In the genomic region with DNA sequence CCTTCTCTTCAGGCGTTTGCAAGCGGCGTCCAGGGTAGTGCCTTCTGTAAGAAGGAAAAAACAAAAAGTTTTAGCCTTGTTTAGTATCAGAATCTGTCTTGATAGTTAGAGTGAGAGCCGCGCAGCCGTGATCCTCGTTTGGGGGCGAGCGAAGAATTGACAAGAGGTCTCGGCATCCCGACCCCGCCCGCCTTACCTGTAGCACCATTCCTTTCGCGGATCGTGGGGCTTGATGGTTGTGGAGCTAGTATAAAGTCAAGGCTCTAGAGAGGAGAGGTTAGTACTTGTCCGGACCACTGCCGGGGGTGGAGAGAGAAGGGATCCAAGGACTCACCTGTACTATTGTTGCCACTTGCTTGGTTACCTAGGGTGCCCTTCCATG, we compare ENCODE assay signal across 8 cellular contexts. TPM values are rescaled to one million over a fixed set of nuclear protein-coding genes. Genes with fewer than 3 reads are reported as not detected.
A peak's percentile ranks its signal among the peaks of the same experiment; 100 is the strongest.
DNase-seq lines count a peak whose midpoint lies in the region; ATAC-seq, FAIRE-seq and TF ChIP-seq lines count a peak whose summit lies in the region.

No MANE protein-coding gene starts in this region.

- H3K36me3 Mint-ChIP-seq in activated B cell treated with CpG ODN at 0.5 μM for 24 hours (ENCODE audit: low read depth): peaks cover 29% of the 10 kb centered on the region

- H3K36me3 ChIP-seq in H1 (ENCODE audit: control insufficient read depth in 2 of 4, insufficient read depth in 4 of 4, low read length in 3 of 4): no peaks in the 10 kb centered on the region; a peak in 1 of 8 replicates
- no peaks in the 10 kb centered on the region for H3K36me3 ChIP-seq in muscle layer of duodenum (ENCODE audit: control insufficient read depth in 1 of 2, insufficient read depth in 2 of 2, low read length in 2 of 2)
- no peaks in the 10 kb centered on the region for H3K36me3 ChIP-seq in thyroid gland

- peaks cover 0 to 48% of the 10 kb centered on the region in 2 experiments; a peak in 2 of 4 replicates for H3K79me2 ChIP-seq in H1 (ENCODE audit: control insufficient read depth in 1 of 2, insufficient read depth in 2 of 2, low read length in 2 of 2)

- H3K14ac ChIP-seq in H1 (ENCODE audit: insufficient read length): no peak overlapping the region

- H3K18ac ChIP-seq in H1 (ENCODE audit: extremely low read depth, low read length): 0 out of 2 replicates have a peak overlapping the region, but pooled peaks have one; percentile 64

- peak overlapping the region; percentile 76; the same call in 1 of the 2 replicates for H2BK5ac ChIP-seq in H1 (ENCODE audit: low read depth, low read length)

- no peak for TF ChIP-seq RAD21 in H1 (IDR thresholded peaks at IDR 0.05 in 1 of 2, conservative IDR thresholded peaks at IDR 0.05 in 1 of 2; ENCODE audit: low read depth in 2 of 2, low read length in 2 of 2)

- H3K27ac Mint-ChIP-seq in activated B cell treated with CpG ODN at 0.5 μM for 24 hours: peak overlapping the region; percentile 96

- H3K23ac ChIP-seq in H1 (ENCODE audit: insufficient read length): no peak overlapping the region

- no peak overlapping the region for H4K5ac ChIP-seq in H1 (ENCODE audit: insufficient read length, low read depth, low read length)

- WGBS in H1 (ENCODE audit: extremely low coverage in 1 of 2, insufficient coverage in 1 of 2, insufficient read length in 1 of 2, insufficient replicate concordance in 2 of 2, low coverage in 1 of 2, low lambda C conversion rate in 2 of 2, missing lambda C conversion rate in 1 of 2), 2 experiments: 1% methylated on average over 18 of the region's 18 CpGs; no CpG with 5 or more reads in 1 of the 2 experiments
- WGBS in thyroid gland, 2 donors: 0% methylated on average over 17 to 18 of the region's 18 CpGs

- H2BK15ac ChIP-seq in H1 (ENCODE audit: low read length): no peak overlapping the region

- peaks cover 30% of the 10 kb centered on the region for H3K4me1 Mint-ChIP-seq in activated B cell treated with CpG ODN at 0.5 μM for 24 hours

- H3K56ac ChIP-seq in H1 (replicated peaks; ENCODE audit: insufficient read length, low read depth, low read length): no peak overlapping the region

- H3K4me1 ChIP-seq in H1 (replicated peaks in 1 of 4; ENCODE audit: control insufficient read depth in 3 of 4, insufficient read depth in 4 of 4, low read length in 3 of 4): peaks cover 0 to 18% (median 8%) of the 10 kb centered on the region in 4 experiments; a peak in 5 of 7 replicates
- peaks cover 0 to 5% of the 10 kb centered on the region in 2 donors for H3K4me1 ChIP-seq in muscle layer of duodenum (ENCODE audit: control insufficient read depth in 1 of 2, insufficient read depth in 2 of 2, low read length in 2 of 2)
- H3K4me1 ChIP-seq in thyroid gland: peaks cover 0 to 6% of the 10 kb centered on the region in 2 donors

- H4K20me1 ChIP-seq in H1 (replicated peaks in 1 of 2; ENCODE audit: control insufficient read depth in 1 of 2, insufficient read depth in 2 of 2, low read length in 2 of 2): no peaks in the 10 kb centered on the region

- ATAC-seq in activated CD4-positive, CD25-positive, alpha-beta regulatory T cell treated with anti-CD3 and anti-CD28 coated beads, Interleukin-2, amount 50 U/mL, for 24 hours: no peak
- ATAC-seq in HG03571 (IDR thresholded peaks at IDR 0.05; ENCODE audit: unreplicated experiment): peak; percentile 1
- ATAC-seq in activated B cell treated with CpG ODN at 0.5 μM for 24 hours (ENCODE audit: low read depth): no peak

- no peak overlapping the region for H2BK12ac ChIP-seq in H1 (ENCODE audit: low read depth, low read length)

- CTCF ChIA-PET in activated B cell treated with CpG ODN at 0.5 μM for 24 hours (lab: Charles Lee) (no interaction called here), H1 (lab: Charles Lee; ENCODE audit: partially characterized antibody) (interaction anchor here (0.6 to 0.9 kb wide), 3 partner anchors 810 to 1205 kb away, joined by 3 to 4 read pairs (median 3); no protein-coding TSS in a partner anchor)

- H3K27me3 ChIP-seq in H1 (replicated peaks in 1 of 4; ENCODE audit: control insufficient read depth in 3 of 4, extremely low read depth in 1 of 4, insufficient read depth in 3 of 4, low read length in 3 of 4): no peaks in the 10 kb centered on the region
- H3K27me3 ChIP-seq in muscle layer of duodenum (ENCODE audit: low read depth, low read length): no peaks in the 10 kb centered on the region
- H3K27me3 ChIP-seq in thyroid gland: no peaks in the 10 kb centered on the region

- no peak overlapping the region for H2BK20ac ChIP-seq in H1 (ENCODE audit: low read length)

- H2AK5ac ChIP-seq in H1 (ENCODE audit: low read depth, low read length): no peak overlapping the region

- H3K27ac ChIP-seq in H1 (ENCODE audit: low read depth, low read length) (peak overlapping the region; percentile 50; the same call in 1 of the 2 replicates), muscle layer of duodenum (ENCODE audit: low read length) (peak overlapping the region; percentile 48), thyroid gland (peak overlapping the region; percentile 2 to 75 (median 52))

- peak overlapping the region; percentile 67 to 94 (median 82) for H3K9ac ChIP-seq in H1 (replicated peaks in 1 of 4; ENCODE audit: extremely low read depth in 1 of 4, low read depth in 3 of 4, low read length in 3 of 4)

- peak in 3 of 4 experiments; percentile 11 to 23 (median 20) for DNase-seq in activated CD4-positive, CD25-positive, alpha-beta regulatory T cell (lab: John Stamatoyannopoulos, UW)
- DNase-seq in activated B cell treated with CpG ODN at 0.5 μM for 24 hours: no peak
- no peak for DNase-seq in H1 (ENCODE audit: low read depth in 1 of 2, low spot score in 2 of 2)
- DNase-seq in thyroid gland: peak; percentile 21 to 40
- no peak for DNase-seq in NOMO-1 (lab: John Stamatoyannopoulos, UW; ENCODE audit: unreplicated experiment in 2 of 2)

- H3K4me2 ChIP-seq in H1 (ENCODE audit: insufficient read depth in 1 of 2, low read depth in 2 of 2, low read length in 2 of 2): peak overlapping the region; percentile 67 to 85

- peak overlapping the region; percentile 95 for H2AFZ ChIP-seq in H1 (ENCODE audit: low read length)

- H3K79me1 ChIP-seq in H1 (ENCODE audit: low read depth, low read length): no peaks in the 10 kb centered on the region

- H4K91ac ChIP-seq in H1 (replicated peaks; ENCODE audit: insufficient read length, low read length): no peak overlapping the region

- H3K9me3 ChIP-seq in H1 (ENCODE audit: insufficient read depth in 2 of 2, low read depth in 1 of 2, low read length in 1 of 2): no peaks in the 10 kb centered on the region
- no peaks in the 10 kb centered on the region for H3K9me3 ChIP-seq in muscle layer of duodenum (ENCODE audit: control insufficient read depth in 1 of 2, low read length in 2 of 2)
- H3K9me3 ChIP-seq in thyroid gland: no peaks in the 10 kb centered on the region

- peaks cover 4% of the 10 kb centered on the region; the same call in 1 of the 2 replicates for H3K23me2 ChIP-seq in H1 (ENCODE audit: low read depth, low read length)

- no peaks in the 10 kb centered on the region for H3K9me3 Mint-ChIP-seq in activated B cell treated with CpG ODN at 0.5 μM for 24 hours

- H3K27me3 Mint-ChIP-seq in activated B cell treated with CpG ODN at 0.5 μM for 24 hours: no peaks in the 10 kb centered on the region

- FAIRE-seq in H1 (lab: Jason Lieb, UNC): no peak

- TF ChIP-seq CTCF in activated B cell treated with CpG ODN at 0.5 μM for 24 hours (IDR thresholded peaks at IDR 0.05) (no peak), H1 (IDR thresholded peaks at IDR 0.05; ENCODE audit: control extremely low read depth in 1 of 3, insufficient read depth in 1 of 3, low read depth in 1 of 3, low read length in 3 of 3) (no peak), thyroid gland (IDR thresholded peaks at IDR 0.05) (no peak)

- peak overlapping the region; percentile 78 to 88 (median 84) for H3K4me3 ChIP-seq in H1 (ENCODE audit: extremely low read depth in 1 of 4, insufficient read depth in 2 of 4, low read depth in 3 of 4, low read length in 4 of 4)
- H3K4me3 ChIP-seq in muscle layer of duodenum (ENCODE audit: low read depth in 1 of 2, low read length in 2 of 2): peak overlapping the region; percentile 96 to 99
- peak overlapping the region; percentile 17 to 61 (median 51) for H3K4me3 ChIP-seq in thyroid gland (replicated peaks in 1 of 3)

- H3K4me3 Mint-ChIP-seq in activated B cell treated with CpG ODN at 0.5 μM for 24 hours: peak overlapping the region; percentile 98

- H2BK120ac ChIP-seq in H1 (replicated peaks; ENCODE audit: low read depth, low read length): no peak overlapping the region

- H3K4ac ChIP-seq in H1 (replicated peaks; ENCODE audit: insufficient read length, low read depth, low read length): no peak overlapping the region

- TF ChIP-seq EP300 in H1 (IDR thresholded peaks at IDR 0.05; ENCODE audit: borderline replicate concordance in 1 of 2, low read depth in 2 of 2, low read length in 2 of 2): no peak

- POLR2A ChIA-PET in activated B cell treated with CpG ODN at 0.5 μM for 24 hours (lab: Charles Lee): interaction anchor here (1.0 to 2.3 kb wide), 3 partner anchors 20 to 1383 kb away, joined by 3 to 8 read pairs (median 7); a partner anchor contains a TSS
- POLR2A ChIA-PET in H1 (lab: Charles Lee; ENCODE audit: partially characterized antibody): interaction anchor here (1.1 kb wide), 1 partner anchor 815 kb away, joined by 4 read pairs; no protein-coding TSS in a partner anchor

- TF ChIP-seq POLR2A in H1 (IDR thresholded peaks at IDR 0.05; ENCODE audit: control extremely low read depth in 1 of 2, low read depth in 2 of 2, low read length in 2 of 2) (no peak), thyroid gland (IDR thresholded peaks at IDR 0.05) (no peak)

- H4K8ac ChIP-seq in H1 (ENCODE audit: extremely low read depth, insufficient read depth, low read length): peak overlapping the region; percentile 86; the same call in 1 of the 2 replicates

- intact Hi-C loops in activated B cell treated with CpG ODN at 0.5 μM for 24 hours (cut with micrococcal nuclease): loop anchor here (1.0 to 5.0 kb wide), 2 partner anchors 107 to 1210 kb away; a partner anchor contains a TSS
- intact Hi-C loops in thyroid gland (cut with DNase I): no loop called here

RNA-seq across cellular contexts. Expression of a gene that starts 0.5 kb away (rescaled TPM):
- total RNA-seq in activated B cell treated with CpG ODN at 0.5 μM for 24 hours: 6.3 and 7.4 TPM in 2 replicates
- total RNA-seq in H1 (2021; fragmentation: NEBNext Ultra II Directional; extraction: Animal tissue kit (Norgen Biotek cat#: 25700)): 44.6 and 45.1 TPM in 2 replicates
- 4.8 and 7.0 TPM in 2 replicates for polyA plus RNA-seq in H1 (2011; rRNA removed)
- polyA plus RNA-seq in H1 (2011; cell fraction: cytosol; rRNA removed): 6.6 TPM
- 4.7 TPM for polyA plus RNA-seq in H1 (2011; cell fraction: nucleus; rRNA removed)
- 6.2 to 12.4 TPM (median 8.1 TPM) in 4 replicates for polyA plus RNA-seq in H1 (2012, experiment 1 of 2)
- 1.1 TPM for polyA plus RNA-seq in H1 (2012, experiment 2 of 2)
- 31.7 TPM for polyA plus RNA-seq in H1 (2013, experiment 1 of 2)
- polyA plus RNA-seq in H1 (2013, experiment 2 of 2): 35.3 TPM
- polyA minus RNA-seq in H1 (2011; rRNA and poly(A)+ RNA removed): 59.2 and 98.0 TPM in 2 replicates
- polyA minus RNA-seq in H1 (2011; cell fraction: cytosol; rRNA and poly(A)+ RNA removed): 28.5 TPM
- polyA minus RNA-seq in H1 (2011; cell fraction: nucleus; rRNA and poly(A)+ RNA removed): 56.3 TPM
- 10 to 100 TPM; 16.8 to 27.8 (median 21.1) TPM for total RNA-seq in thyroid gland

RNA-seq across cellular contexts. Expression of a gene that starts 0.7 kb away (rescaled TPM):
- total RNA-seq in activated B cell treated with CpG ODN at 0.5 μM for 24 hours (13.7 and 15.0 TPM in 2 replicates), thyroid gland (10 to 100 TPM; 24.7 to 42.6 (median 36.6) TPM)
- total RNA-seq in H1 (2021; fragmentation: NEBNext Ultra II Directional; extraction: Animal tissue kit (Norgen Biotek cat#: 25700)): 5.9 and 6.3 TPM in 2 replicates
- 2.1 and 3.5 TPM in 2 replicates for polyA plus RNA-seq in H1 (2011; rRNA removed)
- polyA plus RNA-seq in H1 (2011; cell fraction: cytosol; rRNA removed): 3.1 TPM
- polyA plus RNA-seq in H1 (2011; cell fraction: nucleus; rRNA removed): 7.8 TPM
- polyA plus RNA-seq in H1 (2012, experiment 1 of 2): 3.1 to 6.0 TPM (median 4.0 TPM) in 4 replicates
- 0.13 TPM for polyA plus RNA-seq in H1 (2012, experiment 2 of 2)
- polyA plus RNA-seq in H1 (2013, experiment 1 of 2): 5.9 TPM
- polyA plus RNA-seq in H1 (2013, experiment 2 of 2): 5.4 TPM
- polyA minus RNA-seq in H1 (2011; rRNA and poly(A)+ RNA removed): 1.3 and 2.7 TPM in 2 replicates
- 2.1 TPM for polyA minus RNA-seq in H1 (2011; cell fraction: cytosol; rRNA and poly(A)+ RNA removed)
- polyA minus RNA-seq in H1 (2011; cell fraction: nucleus; rRNA and poly(A)+ RNA removed): 17.8 TPM

Comparison
In these comparisons a context has a peak if more than half of its experiments do, and no peak if none do; other contexts are left out.
1. DNase-seq: peak in activated CD4-positive, CD25-positive, alpha-beta regulatory T cell (3 of 4) and thyroid gland (2 of 2); none in activated B cell treated with CpG ODN at 0.5 μM for 24 hours (single experiment), H1 (0 of 2) and NOMO-1 (0 of 2).
2. Peak in every context shown above with its lines, with median percentiles within 50 percentile points of each other: H3K27ac ChIP-seq and H3K4me3 ChIP-seq.